Comparison of ENCODE assay signal across 13 cellular contexts in genomic region chr4:100907465-100908454, GRCh38.
A peak's percentile ranks its signal among the peaks of the same experiment; 100 is the strongest.
DNase-seq lines count a peak whose midpoint lies in the region; FAIRE-seq and TF ChIP-seq lines count a peak whose summit lies in the region.
"Had no signal": no experiment of that assay in that cellular context is flagged by ENCODE, and none has a peak within 500 bp of the region (broad histone marks: within the 10 kb centered on the region; RNA-seq: fewer than 3 reads in every experiment).

No MANE protein-coding gene starts in this region.

- TF ChIP-seq POLR2A in testis (IDR thresholded peaks at IDR 0.05): no peak

- no peaks in the 10 kb centered on the region for H3K9me3 Mint-ChIP-seq in CD4-positive, alpha-beta memory T cell
- H3K9me3 Mint-ChIP-seq: central memory CD8-positive, alpha-beta T cell; stimulated activated memory B cell treated with anti-CD40 and anti-IgM and Interleukin-4, amounts not matched to agents 10 μg/mL and 1 μg/mL and 100 μg/mL, for 72 hours had no signal

- intact Hi-C loops in testis (cut with DNase I; ENCODE audit: low total_unique reads): no loop called here
- intact Hi-C loops in CD4-positive, alpha-beta memory T cell (cut with micrococcal nuclease): loop anchor here (1.0 to 5.0 kb wide), 4 partner anchors 130 to 823 kb away; partner anchors contain the start of gene PPP3CA

- H3K27ac Mint-ChIP-seq in CD4-positive, alpha-beta memory T cell: peak overlapping the region in 2 of 7 donors; percentile 25 to 44
- H3K27ac Mint-ChIP-seq: stimulated activated memory B cell treated with anti-CD40 and anti-IgM and Interleukin-4, amounts not matched to agents 10 μg/mL and 1 μg/mL and 100 μg/mL, for 72 hours had no signal

- no peak for FAIRE-seq in RCC 7860 (lab: Jason Lieb, UNC)

- H3K36me3 ChIP-seq in testis (ENCODE audit: low read depth, missing control alignments): no peaks in the 10 kb centered on the region
- no peaks in the 10 kb centered on the region for H3K36me3 ChIP-seq in CD4-positive, alpha-beta memory T cell (ENCODE audit: insufficient read depth, low read length)
- H3K36me3 ChIP-seq: neutrophil had no signal

- no peaks in the 10 kb centered on the region for H3K4me1 ChIP-seq in testis
- H3K4me1 ChIP-seq in CD4-positive, alpha-beta memory T cell (ENCODE audit: insufficient read depth, low read length): no peaks in the 10 kb centered on the region

- DNase-seq in NCI-H82 (lab: John Stamatoyannopoulos, UW) (peak; percentile 14), NCI-H82 treated with DMSO at 0.1 percent for 48 hours (lab: John Stamatoyannopoulos, UW; ENCODE audit: unreplicated experiment) (no peak), RCC 7860 (ENCODE audit: low spot score) (peak; percentile 6), fibroblast of the aortic adventitia (ENCODE audit: low read depth) (peak; percentile 20), testis (no peak), putamen (ENCODE audit: low spot score) (no peak)
- DNase-seq in activated CD4-positive, alpha-beta T cell treated with anti-CD3 and anti-CD28 coated beads for 1 hour: no peak
- DNase-seq in CD4-positive, alpha-beta memory T cell: no peak
- DNase-seq: C1 segment of cervical spinal cord, NCI-H1092 had no signal

- no peak overlapping the region for H3K27ac ChIP-seq in testis
- H3K27ac ChIP-seq in CD4-positive, alpha-beta memory T cell (ENCODE audit: low read depth, low read length): no peak overlapping the region
- H3K27ac ChIP-seq: neutrophil had no signal

- CTCF ChIA-PET in CD4-positive, alpha-beta memory T cell (lab: Charles Lee; ENCODE audit: partially characterized antibody): no interaction called here

- TF ChIP-seq CTCF in fibroblast of the aortic adventitia (IDR thresholded peaks at IDR 0.05; ENCODE audit: insufficient read depth, low read length) (peak; percentile 28), testis (IDR thresholded peaks at IDR 0.05) (peak in 2 of 3 experiments; percentile 49 to 52)

- 63 to 77% methylated on average over 3 of the region's 3 CpGs for WGBS in testis, 2 donors

- POLR2A ChIA-PET in CD4-positive, alpha-beta memory T cell (lab: Charles Lee; ENCODE audit: partially characterized antibody): no interaction called here

- no peaks in the 10 kb centered on the region for H3K27me3 ChIP-seq in testis
- no peaks in the 10 kb centered on the region for H3K27me3 ChIP-seq in CD4-positive, alpha-beta memory T cell (ENCODE audit: insufficient read depth, low read length)
- H3K27me3 ChIP-seq: neutrophil had no signal

- no peaks in the 10 kb centered on the region for H3K27me3 Mint-ChIP-seq in CD4-positive, alpha-beta memory T cell
- H3K27me3 Mint-ChIP-seq: central memory CD8-positive, alpha-beta T cell; stimulated activated memory B cell treated with anti-CD40 and anti-IgM and Interleukin-4, amounts not matched to agents 10 μg/mL and 1 μg/mL and 100 μg/mL, for 72 hours had no signal

- no peaks in the 10 kb centered on the region for H3K36me3 Mint-ChIP-seq in CD4-positive, alpha-beta memory T cell
- H3K36me3 Mint-ChIP-seq: stimulated activated memory B cell treated with anti-CD40 and anti-IgM and Interleukin-4, amounts not matched to agents 10 μg/mL and 1 μg/mL and 100 μg/mL, for 72 hours had no signal

- H3K4me1 Mint-ChIP-seq in CD4-positive, alpha-beta memory T cell: peaks cover 0 to 3% (median 0%) of the 10 kb centered on the region in 4 donors
- H3K4me1 Mint-ChIP-seq: central memory CD8-positive, alpha-beta T cell; stimulated activated memory B cell treated with anti-CD40 and anti-IgM and Interleukin-4, amounts not matched to agents 10 μg/mL and 1 μg/mL and 100 μg/mL, for 72 hours had no signal

- H3K4me3 ChIP-seq in fibroblast of the aortic adventitia (ENCODE audit: low read depth, low read length): no peak overlapping the region
- no peak overlapping the region for H3K4me3 ChIP-seq in testis
- no peak overlapping the region for H3K4me3 ChIP-seq in CD4-positive, alpha-beta memory T cell (ENCODE audit: low read length in 2 of 2)

- H3K4me3 Mint-ChIP-seq in CD4-positive, alpha-beta memory T cell: peak overlapping the region in 1 of 8 donors; percentile 21
- H3K4me3 Mint-ChIP-seq: central memory CD8-positive, alpha-beta T cell; stimulated activated memory B cell treated with anti-CD40 and anti-IgM and Interleukin-4, amounts not matched to agents 10 μg/mL and 1 μg/mL and 100 μg/mL, for 72 hours had no signal

- no peaks in the 10 kb centered on the region for H3K9me3 ChIP-seq in testis
- H3K9me3 ChIP-seq in CD4-positive, alpha-beta memory T cell (ENCODE audit: control insufficient read depth in 1 of 2, low read length in 2 of 2): no peaks in the 10 kb centered on the region
- H3K9me3 ChIP-seq: neutrophil had no signal

Comparison
In these comparisons a context has a peak if more than half of its experiments do, and no peak if none do; other contexts are left out.
1. DNase-seq: peak in NCI-H82 (single experiment), RCC 7860 (single experiment) and fibroblast of the aortic adventitia (single experiment); none in NCI-H82 treated with DMSO at 0.1 percent for 48 hours (single experiment), testis (single experiment), activated CD4-positive, alpha-beta T cell treated with anti-CD3 and anti-CD28 coated beads for 1 hour (single experiment), CD4-positive, alpha-beta memory T cell (0 of 5) and putamen (single experiment).